20 cellular contexts compared by ENCODE assay signal in the genomic region with DNA sequence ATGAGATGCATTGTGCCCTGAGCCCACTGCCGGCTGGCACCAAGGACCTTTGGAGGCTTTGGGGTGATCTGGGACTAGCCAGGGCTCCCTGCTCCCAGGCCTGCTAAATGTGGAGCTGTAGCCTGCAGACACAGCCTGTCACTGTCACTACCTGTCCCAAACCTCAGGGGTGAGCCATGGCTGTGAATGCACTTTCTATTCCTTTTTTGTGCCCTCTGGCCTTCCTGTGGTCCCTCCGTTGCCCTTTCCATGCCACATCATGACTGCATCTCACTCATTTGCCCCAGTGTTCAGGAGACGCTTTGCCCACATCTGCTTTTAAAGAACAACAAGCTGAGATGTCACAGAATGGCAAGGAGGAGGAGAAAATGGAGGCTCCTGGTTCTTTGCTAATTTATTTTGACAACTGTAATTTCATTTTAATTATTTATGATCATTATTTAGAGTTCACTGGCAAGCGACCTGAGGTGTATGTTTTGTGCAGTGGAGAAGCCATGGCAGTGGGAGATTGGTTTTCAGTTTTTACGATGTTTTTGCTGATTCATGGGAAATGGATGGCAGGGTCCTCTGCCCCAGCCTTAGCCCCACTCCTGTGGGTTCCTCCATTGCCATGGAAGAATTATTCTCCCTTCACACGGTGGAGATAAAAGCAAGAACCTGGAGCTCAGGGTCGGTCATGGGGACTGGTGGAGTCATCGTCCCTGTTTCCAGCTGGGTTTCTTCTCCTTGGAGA.
A peak's percentile ranks its signal among the peaks of the same experiment; 100 is the strongest.
DNase-seq lines count a peak whose midpoint lies in the region; ATAC-seq, FAIRE-seq and TF ChIP-seq lines count a peak whose summit lies in the region.
"Had no signal": no experiment of that assay in that cellular context is flagged by ENCODE, and none has a peak within 500 bp of the region (broad histone marks: within the 10 kb centered on the region; RNA-seq: fewer than 3 reads in every experiment).

No MANE protein-coding gene starts in this region.

- BruUV-seq in HepG2 (replicated peaks; lab: Mats Ljungman, UMichigan): no TSS peak

- peaks cover 2 to 11% of the 10 kb centered on the region in 2 experiments; a peak in 2 of 5 replicates for H3K27me3 ChIP-seq in HepG2 (ENCODE audit: control insufficient read depth in 1 of 2, insufficient read depth in 2 of 2, low read length in 2 of 2)
- no peaks in the 10 kb centered on the region for H3K27me3 ChIP-seq in right lobe of liver
- peaks cover 10% of the 10 kb centered on the region for H3K27me3 ChIP-seq in SK-N-SH (ENCODE audit: insufficient read depth)

- no peaks in the 10 kb centered on the region for H3K4me1 ChIP-seq in HepG2 (ENCODE audit: insufficient read depth, low read length)
- H3K4me1 ChIP-seq in right lobe of liver: no peaks in the 10 kb centered on the region
- H3K4me1 ChIP-seq in kidney (ENCODE audit: control insufficient read depth in 1 of 2, insufficient read depth in 1 of 2, low read depth in 1 of 2, low read length in 2 of 2): no peaks in the 10 kb centered on the region
- H3K4me1 ChIP-seq in SK-N-SH (ENCODE audit: control insufficient read depth in 1 of 2, insufficient read depth in 2 of 2, low read depth in 1 of 2, low read length in 1 of 2): peaks cover 0 to 48% of the 10 kb centered on the region in 2 experiments; a peak in 2 of 4 replicates

- H3K9me3 ChIP-seq in HepG2 (ENCODE audit: low read length) (no peaks in the 10 kb centered on the region), right lobe of liver (no peaks in the 10 kb centered on the region), kidney (ENCODE audit: control insufficient read depth in 1 of 2, low read length in 2 of 2) (no peaks in the 10 kb centered on the region), SK-N-SH (no peaks in the 10 kb centered on the region)

- H3K36me3 ChIP-seq in HepG2 (replicated peaks in 1 of 2; ENCODE audit: control insufficient read depth in 1 of 2, insufficient read depth in 2 of 2, low read length in 2 of 2) (no peaks in the 10 kb centered on the region), right lobe of liver (no peaks in the 10 kb centered on the region), kidney (ENCODE audit: control insufficient read depth in 1 of 2, insufficient read depth in 2 of 2, low read length in 2 of 2) (no peaks in the 10 kb centered on the region), SK-N-SH (replicated peaks in 1 of 2; ENCODE audit: control insufficient read depth in 1 of 2, insufficient read depth in 2 of 2, low read length in 1 of 2) (no peaks in the 10 kb centered on the region)

- DNase-seq in HepG2 (ENCODE audit: low spot score): no peak
- DNase-seq in right lobe of liver: no peak
- peak; percentile 18 for DNase-seq in kidney
- peak; percentile 42 for DNase-seq in retina
- no peak for DNase-seq in SK-N-SH
- no peak for DNase-seq in NCI-H69 (lab: John Stamatoyannopoulos, UW)
- no peak for DNase-seq in NCI-H1105 treated with DMSO at 0.1 percent for 48 hours (lab: John Stamatoyannopoulos, UW)
- DNase-seq: C1 segment of cervical spinal cord; Calu3; CD8-positive, alpha-beta T cell; DMS153; H7; HFFc6; KG1; NCI-H1417; NCI-H187; NCI-H748 treated with DMSO at 0.1 percent for 48 hours had no signal

- POLR2A ChIA-PET in HepG2 (lab: Yijun Ruan, JAX) (no interaction called here), SK-N-SH (lab: Yijun Ruan, JAX) (no interaction called here)

- in situ Hi-C loops in HepG2 (cut with HindIII; ENCODE audit: extremely low pct_ligation_motif_present, low pct_unique_long_range_greater_than_20kb): no loop called here

- no peaks in the 10 kb centered on the region for H3K9me2 ChIP-seq in SK-N-SH

- H3K4me3 ChIP-seq in HepG2 (replicated peaks in 1 of 3; ENCODE audit: insufficient read depth in 1 of 3, low read depth in 2 of 3, low read length in 3 of 3): no peak overlapping the region
- no peak overlapping the region for H3K4me3 ChIP-seq in right lobe of liver
- no peak overlapping the region for H3K4me3 ChIP-seq in kidney (ENCODE audit: low read length in 2 of 2)
- no peak overlapping the region for H3K4me3 ChIP-seq in SK-N-SH (ENCODE audit: low read depth in 2 of 2, low read length in 1 of 2)

- FAIRE-seq in HepG2 (lab: Jason Lieb, UNC): no peak
- FAIRE-seq in kidney (lab: Jason Lieb, UNC): no peak
- FAIRE-seq: GM12891 had no signal

- CTCF ChIA-PET in HepG2 (lab: Yijun Ruan, JAX; ENCODE audit: low intra/inter-chr PET ratio, low total read pairs) (no interaction called here), SK-N-SH (lab: Yijun Ruan, JAX) (interaction anchor here (0.7 to 3.2 kb wide), 3 partner anchors 10 to 179 kb away, joined by 3 to 11 read pairs (median 3); no protein-coding TSS in a partner anchor)

- TF ChIP-seq RAD21 in HepG2 (CRISPR knock-in tag; IDR thresholded peaks at IDR 0.05) (no peak), SK-N-SH (IDR thresholded peaks at IDR 0.05; ENCODE audit: low read length) (no peak)

- ATAC-seq in HepG2 (no peak), right lobe of liver (no peak), GM18870 (IDR thresholded peaks at IDR 0.05; ENCODE audit: unreplicated experiment) (no peak)
- ATAC-seq: CD8-positive, alpha-beta T cell had no signal

- intact Hi-C loops in HepG2 (cut with micrococcal nuclease; ENCODE audit: unreplicated experiment): no loop called here
- intact Hi-C loops in right lobe of liver (cut with DNase I): no loop called here
- intact Hi-C loops in kidney (cut with DNase I): no loop called here

- H3K27ac ChIP-seq in HepG2 (ENCODE audit: extremely low read length, insufficient read depth, low read length) (no peak overlapping the region), right lobe of liver (no peak overlapping the region), kidney (ENCODE audit: low read depth in 2 of 2, low read length in 2 of 2) (no peak overlapping the region), SK-N-SH (ENCODE audit: low read depth in 2 of 2, low read length in 1 of 2) (peak overlapping the region in 1 of 2 experiments; percentile 39; a peak in 1 of 4 replicates)
- H3K27ac ChIP-seq: 22Rv1 had no signal

- no peaks in the 10 kb centered on the region for H3F3A ChIP-seq in SK-N-SH (replicated peaks; ENCODE audit: insufficient read depth)

- no peak for TF ChIP-seq EP300 in HepG2 (IDR thresholded peaks at IDR 0.05; ENCODE audit: low read depth in 2 of 2, low read length in 2 of 2)
- no peak for TF ChIP-seq EP300 in HepG2 (CRISPR knock-in tag; IDR thresholded peaks at IDR 0.05; ENCODE audit: borderline replicate concordance)
- TF ChIP-seq EP300 in SK-N-SH (IDR thresholded peaks at IDR 0.05; ENCODE audit: borderline replicate concordance in 1 of 2, low read depth in 1 of 2, low read length in 1 of 2): no peak

- H3K79me2 ChIP-seq in HepG2 (ENCODE audit: insufficient read depth, low read length) (no peaks in the 10 kb centered on the region), SK-N-SH (ENCODE audit: insufficient read depth) (no peaks in the 10 kb centered on the region)

- no peaks in the 10 kb centered on the region for H4K20me1 ChIP-seq in HepG2 (ENCODE audit: insufficient read depth, low read length)
- no peaks in the 10 kb centered on the region for H4K20me1 ChIP-seq in SK-N-SH (ENCODE audit: insufficient read depth)

- H3K4me2 ChIP-seq in HepG2 (ENCODE audit: low read depth, low read length) (no peak overlapping the region), SK-N-SH (no peak overlapping the region)

- no peak for TF ChIP-seq POLR2A in HepG2 (IDR thresholded peaks at IDR 0.05; ENCODE audit: insufficient read depth in 1 of 2, low read depth in 2 of 2, low read length in 2 of 2)
- TF ChIP-seq POLR2A in right lobe of liver (IDR thresholded peaks at IDR 0.05): no peak

- WGBS in HepG2 (ENCODE audit: low lambda C conversion rate): 15% methylated on average over 7 of the region's 8 CpGs
- WGBS in right lobe of liver (ENCODE audit: insufficient coverage, low coverage, low lambda C conversion rate, missing lambda C conversion rate): 36% methylated on average over 5 of the region's 8 CpGs
- 63% methylated on average over 8 of the region's 8 CpGs for WGBS in SK-N-SH (ENCODE audit: low lambda C conversion rate)

- no peak for TF ChIP-seq CTCF in HepG2 (CRISPR knock-in tag; IDR thresholded peaks at IDR 0.05)
- TF ChIP-seq CTCF in right lobe of liver (IDR thresholded peaks at IDR 0.05): no peak
- no peak for TF ChIP-seq CTCF in kidney (IDR thresholded peaks at IDR 0.05; ENCODE audit: borderline replicate concordance, extremely low read depth, insufficient read depth)
- TF ChIP-seq CTCF in SK-N-SH (IDR thresholded peaks at IDR 0.05): no peak

- no peak overlapping the region for H3K9ac ChIP-seq in HepG2 (ENCODE audit: insufficient read depth, low read depth, low read length)
- H3K9ac ChIP-seq in kidney (ENCODE audit: low read length in 2 of 2): no peak overlapping the region
- H3K9ac ChIP-seq in SK-N-SH: no peak overlapping the region

- H2AFZ ChIP-seq in HepG2 (ENCODE audit: low read length) (no peak overlapping the region), SK-N-SH (ENCODE audit: low read depth) (no peak overlapping the region)

TF ChIP-seq in HepG2, 621 proteins besides CTCF, POLR2A, EP300 and RAD21 (continues in another document):
- TF ChIP-seq, protein P1, sequence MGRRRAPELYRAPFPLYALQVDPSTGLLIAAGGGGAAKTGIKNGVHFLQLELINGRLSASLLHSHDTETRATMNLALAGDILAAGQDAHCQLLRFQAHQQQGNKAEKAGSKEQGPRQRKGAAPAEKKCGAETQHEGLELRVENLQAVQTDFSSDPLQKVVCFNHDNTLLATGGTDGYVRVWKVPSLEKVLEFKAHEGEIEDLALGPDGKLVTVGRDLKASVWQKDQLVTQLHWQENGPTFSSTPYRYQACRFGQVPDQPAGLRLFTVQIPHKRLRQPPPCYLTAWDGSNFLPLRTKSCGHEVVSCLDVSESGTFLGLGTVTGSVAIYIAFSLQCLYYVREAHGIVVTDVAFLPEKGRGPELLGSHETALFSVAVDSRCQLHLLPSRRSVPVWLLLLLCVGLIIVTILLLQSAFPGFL (CRISPR knock-in tag; IDR thresholded peaks at IDR 0.05): no peak
- TF ChIP-seq MAFK (conservative IDR thresholded peaks at IDR 0.05 in 1 of 2, IDR thresholded peaks at IDR 0.05 in 1 of 2; ENCODE audit: low read length in 2 of 2): peak; percentile 72 to 81
- peak; percentile 65 for TF ChIP-seq MAFF (IDR thresholded peaks at IDR 0.05; ENCODE audit: low read depth, low read length)

TF ChIP-seq in SK-N-SH, 30 proteins besides CTCF, POLR2A, EP300 and RAD21 (continues in another document):
- no peak for TF ChIP-seq SMC3 (IDR thresholded peaks at IDR 0.05; ENCODE audit: low read depth, low read length)
- TF ChIP-seq ELF1 (IDR thresholded peaks at IDR 0.05): no peak

Comparison
In these comparisons a context has a peak if more than half of its experiments do, and no peak if none do; other contexts are left out.
1. DNase-seq: peak in kidney (single experiment) and retina (single experiment); none in HepG2 (single experiment), right lobe of liver (0 of 3), SK-N-SH (single experiment), NCI-H69 (single experiment) and NCI-H1105 treated with DMSO at 0.1 percent for 48 hours (single experiment).